In genomic region chr3:69777582-69777967, GRCh38 we compare ENCODE assay signal across 19 cellular contexts.
"Had no signal": no experiment of that assay in that cellular context is flagged by ENCODE, and none has a peak within 500 bp of the region (broad histone marks: within the 10 kb centered on the region; RNA-seq: fewer than 3 reads in every experiment).

No MANE protein-coding gene starts in this region.

- ATAC-seq: Panc1 had no signal

- DNase-seq: Karpas-422, KG1, MG63, NCI-H1092 treated with DMSO at 0.1 percent for 48 hours, NCI-H1436, NCI-H187, NCI-H2029, NCI-H2081 treated with DMSO at 0.1 percent for 48 hours, NCI-H2171, NCI-H226, NCI-H446, NCI-H510A, NCI-H524 treated with DMSO at 0.1 percent for 48 hours, NCI-H69, NCI-H774, PC-3, SHP77, SJCRH30 had no signal
